Comparison of ENCODE assay signal across 9 cellular contexts in the genomic region with DNA sequence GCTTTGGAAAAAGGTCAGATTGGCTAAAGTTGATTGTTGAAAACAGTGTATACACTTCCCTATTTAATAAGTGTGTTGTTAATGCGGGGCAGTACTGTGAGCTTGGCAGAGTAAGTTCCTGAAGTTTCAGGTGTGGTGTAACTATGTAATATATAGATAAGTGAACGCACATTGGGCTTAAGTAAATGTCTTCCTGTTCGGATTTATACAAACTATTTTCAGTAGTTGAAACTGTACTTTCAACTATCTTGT. TPM values are rescaled to one million over a fixed set of nuclear protein-coding genes. Genes with fewer than 3 reads are reported as not detected.
DNase-seq lines count a peak whose midpoint lies in the region; ATAC-seq and TF ChIP-seq lines count a peak whose summit lies in the region.
"Had no signal": no experiment of that assay in that cellular context is flagged by ENCODE, and none has a peak within 500 bp of the region (broad histone marks: within the 10 kb centered on the region; RNA-seq: fewer than 3 reads in every experiment).

No MANE protein-coding gene starts in this region.

- H3K27ac Mint-ChIP-seq in MCF 10A (ENCODE audit: low read depth, unreplicated experiment), result peak overlapping the region; percentile 96

- no peaks in the 10 kb centered on the region for H3K9me3 Mint-ChIP-seq in MCF 10A (ENCODE audit: unreplicated experiment)

- no peak for ATAC-seq in HG02884 (IDR thresholded peaks at IDR 0.05; ENCODE audit: unreplicated experiment)
- ATAC-seq in HG03354 (IDR thresholded peaks at IDR 0.05; ENCODE audit: poor library complexity, severe bottlenecking, unreplicated experiment), result no peak

- H3K4me3 Mint-ChIP-seq in MCF 10A (ENCODE audit: unreplicated experiment), result peak overlapping the region; percentile 94

- POLR2A ChIA-PET in MCF 10A (lab: Yijun Ruan, JAX), result interaction anchor here (0.6 to 7.7 kb wide), 47 partner anchors 9 to 1280 kb away, joined by 3 to 118 read pairs (median 7); partner anchors contain the start of genes CACYBP, CENPL, DARS2 and KLHL20

- H3K36me3 ChIP-seq in left ventricle myocardium inferior, result peaks cover 34% of the 10 kb centered on the region

- H3K4me3 ChIP-seq in left ventricle myocardium inferior, result peak overlapping the region; percentile 95

- intact Hi-C loops in left ventricle myocardium inferior (cut with micrococcal nuclease), result no loop called here
- intact Hi-C loops in cardiac septum (cut with DNase I), result loop anchor here (5.0 kb wide), 1 partner anchor 1128 kb away; the partner anchor contains the start of gene CACYBP
- intact Hi-C loops in MCF 10A (cut with micrococcal nuclease), result loop anchor here (2.0 to 5.0 kb wide), 5 partner anchors 78 to 348 kb away; partner anchors contain the start of gene RABGAP1L

- H3K36me3 Mint-ChIP-seq in MCF 10A (ENCODE audit: insufficient read depth, unreplicated experiment), result peaks cover 72% of the 10 kb centered on the region

- TF ChIP-seq CTCF in left ventricle myocardium inferior (IDR thresholded peaks at IDR 0.05; ENCODE audit: borderline replicate concordance), result no peak
- no peak for TF ChIP-seq CTCF in MCF 10A (IDR thresholded peaks at IDR 0.05; ENCODE audit: unreplicated experiment)

- H3K4me1 Mint-ChIP-seq in MCF 10A (ENCODE audit: insufficient read depth, unreplicated experiment), result peaks cover 58% of the 10 kb centered on the region

- H3K27me3 Mint-ChIP-seq in MCF 10A (ENCODE audit: insufficient read depth, unreplicated experiment), result no peaks in the 10 kb centered on the region

- H3K27me3 ChIP-seq in left ventricle myocardium inferior (ENCODE audit: low read depth), result no peaks in the 10 kb centered on the region

- peak overlapping the region; percentile 99 for H3K27ac ChIP-seq in left ventricle myocardium inferior (replicated peaks)

- CTCF ChIA-PET in MCF 10A (lab: Yijun Ruan, JAX), result interaction anchor here (0.6 to 1.8 kb wide), 12 partner anchors 11 to 1127 kb away, joined by 3 to 8 read pairs (median 4); no protein-coding TSS in a partner anchor

- TSS peak; percentile 38 for BruUV-seq in MCF 10A (replicated peaks; lab: Mats Ljungman, UMichigan)

- H3K4me1 ChIP-seq in left ventricle myocardium inferior, result peaks cover 70% of the 10 kb centered on the region

- no peaks in the 10 kb centered on the region for H3K9me3 ChIP-seq in left ventricle myocardium inferior (replicated peaks)

- DNase-seq in left ventricle myocardium inferior, result no peak
- no peak for DNase-seq in cardiac septum (ENCODE audit: low spot score)
- no peak for DNase-seq in MCF 10A (ENCODE audit: unreplicated experiment)
- peak; percentile 17 for DNase-seq in midbrain (lab: John Stamatoyannopoulos, UW)
- DNase-seq in occipital lobe (lab: John Stamatoyannopoulos, UW), result no peak
- DNase-seq in DMS153 (lab: John Stamatoyannopoulos, UW), result no peak

RNA-seq across cellular contexts. Expression of gene ZBTB37, which starts 0.9 kb away (rescaled TPM):
- total RNA-seq in left ventricle myocardium inferior (7.6 TPM), cardiac septum (14.3 TPM), MCF 10A (2022) (12.8 and 15.2 TPM in 2 replicates), occipital lobe (52.7 TPM)

RNA-seq across cellular contexts. Expression of gene GAS5, which starts 1.2 kb away (rescaled TPM):
- 50.5 TPM for total RNA-seq in left ventricle myocardium inferior
- total RNA-seq in cardiac septum, result 58.0 TPM
- total RNA-seq in MCF 10A (2022), result 3,184 and 3,772 TPM in 2 replicates
- 605 TPM for total RNA-seq in occipital lobe

RNA-seq across cellular contexts. Expression of gene CENPL, which starts 44.4 kb away (rescaled TPM):
- total RNA-seq in left ventricle myocardium inferior (4.2 TPM), cardiac septum (3.9 TPM), MCF 10A (2022) (14.1 and 24.5 TPM in 2 replicates), occipital lobe (25.6 TPM)

RNA-seq across cellular contexts. Expression of gene DARS2, which starts 44.6 kb away (rescaled TPM):
- total RNA-seq in left ventricle myocardium inferior (15.1 TPM), cardiac septum (12.5 TPM), MCF 10A (2022) (34.6 and 40.4 TPM in 2 replicates), occipital lobe (13.3 TPM)

RNA-seq across cellular contexts. Expression of gene SERPINC1, which starts 48.1 kb away (rescaled TPM):
- total RNA-seq in left ventricle myocardium inferior (not detected), cardiac septum (0.40 TPM), MCF 10A (2022) (not detected in 2 replicates), occipital lobe (0.94 TPM)
- total RNA-seq: pulmonary artery endothelial cell had no signal

Comparison
In these comparisons a context has a peak if more than half of its experiments do, and no peak if none do; other contexts are left out.
1. RNA of gene GAS5, which starts 1.2 kb away (total RNA-seq): 3,184 to 3,772 TPM in MCF 10A and 605 TPM in occipital lobe (single experiment); 58.0 TPM in cardiac septum (single experiment) and 50.5 TPM in left ventricle myocardium inferior (single experiment); every median in the first group is over 10 times any median in the second.